ENCODE assay signal across 20 cellular contexts in the genomic region with DNA sequence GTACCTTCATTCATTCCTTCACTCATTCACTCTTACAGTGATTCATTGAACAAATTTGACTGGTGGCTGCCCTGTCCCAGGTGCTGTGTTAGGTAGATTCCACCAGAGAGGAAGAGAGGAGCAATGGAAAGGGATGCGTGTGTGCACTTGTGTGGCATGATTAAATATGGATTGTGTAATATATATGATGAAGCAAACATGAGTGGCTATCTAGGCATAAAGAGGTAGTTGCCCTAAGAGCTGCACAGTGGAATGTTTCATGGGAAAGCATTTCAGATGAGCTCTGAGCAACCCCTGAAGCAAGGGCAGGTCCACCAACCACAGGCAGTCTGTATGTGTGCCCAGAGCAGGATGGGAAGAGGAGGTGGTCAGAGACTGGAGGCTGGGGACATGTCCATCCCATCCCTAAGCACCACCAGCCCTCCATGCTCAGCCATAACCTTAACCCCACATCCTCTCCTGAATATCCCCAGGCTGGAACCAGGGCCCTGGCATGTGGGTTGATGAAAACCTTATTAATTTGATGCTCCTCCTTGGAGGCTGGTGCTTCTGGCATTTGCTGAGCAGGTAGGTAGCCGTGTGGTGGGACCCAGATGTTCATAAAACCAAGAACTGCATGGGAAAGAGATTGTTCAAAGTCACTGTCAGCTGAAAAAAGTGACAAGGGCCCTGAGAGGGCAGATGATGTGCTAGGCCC.
DNase-seq lines count a peak whose midpoint lies in the region; ATAC-seq and TF ChIP-seq lines count a peak whose summit lies in the region.
"Had no signal": no experiment of that assay in that cellular context is flagged by ENCODE, and none has a peak within 500 bp of the region (broad histone marks: within the 10 kb centered on the region; RNA-seq: fewer than 3 reads in every experiment).

No MANE protein-coding gene starts in this region.

- peaks cover 49% of the 10 kb centered on the region for H3K27me3 ChIP-seq in IMR-90 (ENCODE audit: control insufficient read depth, insufficient read depth, low read length)
- H3K27me3 ChIP-seq: neutrophil had no signal

- H3K9me3 Mint-ChIP-seq in activated naive CD4-positive, alpha-beta T cell treated with anti-CD3 and anti-CD28 coated beads, Interleukin-2, amount 50 U/mL, for 72 hours, result no peaks in the 10 kb centered on the region
- no peaks in the 10 kb centered on the region for H3K9me3 Mint-ChIP-seq in natural killer cell treated with Interleukin-12 subunit alpha and Interleukin-12 subunit beta and Interleukin-15 and Interleukin-18, amount 100 ng/mL, for 72 hours
- H3K9me3 Mint-ChIP-seq: memory B cell had no signal

- H3K27ac Mint-ChIP-seq in activated naive CD4-positive, alpha-beta T cell treated with anti-CD3 and anti-CD28 coated beads, Interleukin-2, amount 50 U/mL, for 72 hours, result no peak overlapping the region
- H3K27ac Mint-ChIP-seq in natural killer cell treated with Interleukin-12 subunit alpha and Interleukin-12 subunit beta and Interleukin-15 and Interleukin-18, amount 100 ng/mL, for 72 hours, result no peak overlapping the region
- H3K27ac Mint-ChIP-seq: memory B cell had no signal

- CTCF ChIA-PET in IMR-90 (lab: Yijun Ruan, JAX), result no interaction called here

- dilution Hi-C loops in IMR-90 (cut with HindIII; ENCODE audit: low sequenced_read_pairs, unreplicated experiment), result no loop called here

- no peaks in the 10 kb centered on the region for H3K9me1 ChIP-seq in IMR-90 (ENCODE audit: insufficient read depth, low read length)

- no peak overlapping the region for H3K14ac ChIP-seq in IMR-90 (replicated peaks; ENCODE audit: low read depth, low read length)

- H4K8ac ChIP-seq in IMR-90 (ENCODE audit: low read depth in 2 of 2, low read length in 2 of 2), result no peak overlapping the region

- no peak overlapping the region for H3K4ac ChIP-seq in IMR-90 (ENCODE audit: low read depth, low read length)

- ATAC-seq in IMR-90 (ENCODE audit: low read depth) (no peak), sciatic nerve (no peak)
- no peak for ATAC-seq in activated naive CD4-positive, alpha-beta T cell treated with anti-CD3 and anti-CD28 coated beads, Interleukin-2, amount 50 U/mL, for 72 hours
- no peak for ATAC-seq in natural killer cell treated with Interleukin-12 subunit alpha and Interleukin-12 subunit beta and Interleukin-15 and Interleukin-18, amount 100 ng/mL, for 72 hours
- ATAC-seq: HCT116, psoas muscle had no signal

- H4K5ac ChIP-seq in IMR-90 (ENCODE audit: low read depth, low read length), result no peak overlapping the region

- no peaks in the 10 kb centered on the region for H3K36me3 ChIP-seq in IMR-90 (ENCODE audit: control insufficient read depth, insufficient read depth, low read length)
- H3K36me3 ChIP-seq: neutrophil had no signal

- no peak for TF ChIP-seq CTCF in GM13976 (IDR thresholded peaks at IDR 0.05; ENCODE audit: borderline replicate concordance, control extremely low read depth, extremely low read depth, insufficient read depth, missing control alignments)
- TF ChIP-seq CTCF in IMR-90 (conservative IDR thresholded peaks at IDR 0.05; ENCODE audit: low read depth, low read length), result no peak
- no peak for TF ChIP-seq CTCF in epithelial cell of esophagus (IDR thresholded peaks at IDR 0.05; ENCODE audit: insufficient read depth, low read depth, low read length, missing control alignments)

- H3K4me3 ChIP-seq in IMR-90 (ENCODE audit: insufficient read depth, low read depth, low read length) (no peak overlapping the region), epithelial cell of esophagus (ENCODE audit: low read length) (no peak overlapping the region)
- H3K4me3 ChIP-seq: psoas muscle had no signal

- no TSS peak for BruUV-seq in IMR-90 (replicated peaks; lab: Mats Ljungman, UMichigan)

- no peak overlapping the region for H3K4me3 Mint-ChIP-seq in natural killer cell treated with Interleukin-12 subunit alpha and Interleukin-12 subunit beta and Interleukin-15 and Interleukin-18, amount 100 ng/mL, for 72 hours
- H3K4me3 Mint-ChIP-seq: memory B cell had no signal

- no peak for TF ChIP-seq RAD21 in IMR-90 (IDR thresholded peaks at IDR 0.05; ENCODE audit: low read length)

- no peaks in the 10 kb centered on the region for H3K9me3 ChIP-seq in IMR-90 (ENCODE audit: control insufficient read depth, insufficient read depth, low read length)
- H3K9me3 ChIP-seq: neutrophil, psoas muscle had no signal

- WGBS in IMR-90 (ENCODE audit: extremely low coverage in 2 of 2, insufficient read length in 1 of 2), 2 experiments, result 100% methylated on average over 1 of the region's 2 CpGs; no CpG with 5 or more reads in 1 of the 2 experiments

- no peak for TF ChIP-seq POLR2A in IMR-90 (IDR thresholded peaks at IDR 0.05; ENCODE audit: low read depth, low read length)

- POLR2A ChIA-PET in IMR-90 (lab: Charles Lee; ENCODE audit: unreplicated experiment), result no interaction called here

- in situ Hi-C loops in GM13976 (cut with MboI; ENCODE audit: low sequenced_read_pairs, unreplicated experiment), result no loop called here
- in situ Hi-C loops in IMR-90 (cut with MboI; ENCODE audit: low sequenced_read_pairs), result no loop called here

- H3K4me1 ChIP-seq in IMR-90 (ENCODE audit: control insufficient read depth, insufficient read depth, low read length), result no peaks in the 10 kb centered on the region
- H3K4me1 ChIP-seq: psoas muscle had no signal

- H3K4me1 Mint-ChIP-seq in natural killer cell treated with Interleukin-12 subunit alpha and Interleukin-12 subunit beta and Interleukin-15 and Interleukin-18, amount 100 ng/mL, for 72 hours (ENCODE audit: low read depth in 2 of 2), result no peaks in the 10 kb centered on the region

- H3K23ac ChIP-seq in IMR-90 (ENCODE audit: low read depth, low read length), result no peak overlapping the region

- intact Hi-C loops in IMR-90 (cut with micrococcal nuclease) (no loop called here), sciatic nerve (cut with DNase I) (no loop called here)

- H3K56ac ChIP-seq in IMR-90 (ENCODE audit: extremely low read depth, insufficient read depth, low read length), result no peak overlapping the region

- no peak overlapping the region for H3K18ac ChIP-seq in IMR-90 (ENCODE audit: low read depth, low read length)

- no peaks in the 10 kb centered on the region for H3K36me3 Mint-ChIP-seq in activated naive CD4-positive, alpha-beta T cell treated with anti-CD3 and anti-CD28 coated beads, Interleukin-2, amount 50 U/mL, for 72 hours
- no peaks in the 10 kb centered on the region for H3K36me3 Mint-ChIP-seq in natural killer cell treated with Interleukin-12 subunit alpha and Interleukin-12 subunit beta and Interleukin-15 and Interleukin-18, amount 100 ng/mL, for 72 hours
- H3K36me3 Mint-ChIP-seq: memory B cell had no signal

- no peak overlapping the region for H3K4me2 ChIP-seq in IMR-90 (ENCODE audit: low read depth, low read length)

- H3K79me1 ChIP-seq in IMR-90 (ENCODE audit: low read depth in 1 of 2, low read length in 2 of 2), result no peaks in the 10 kb centered on the region

- no peak overlapping the region for H2BK20ac ChIP-seq in IMR-90 (ENCODE audit: low read depth, low read length)

- H4K91ac ChIP-seq in IMR-90 (ENCODE audit: insufficient read depth, low read depth, low read length), result no peak overlapping the region

- DNase-seq in GM13976 (ENCODE audit: low spot score), result peak; percentile 13
- DNase-seq in IMR-90, result no peak
- DNase-seq in epithelial cell of esophagus (ENCODE audit: low read depth), result peak; percentile 87
- DNase-seq in sciatic nerve (ENCODE audit: low spot score), result peak; percentile 41
- DNase-seq in activated naive CD4-positive, alpha-beta T cell treated with anti-CD3 and anti-CD28 coated beads, Interleukin-2, amount 50 U/mL, for 72 hours (ENCODE audit: low spot score in 2 of 2), result no peak
- no peak for DNase-seq in natural killer cell treated with Interleukin-12 subunit alpha and Interleukin-12 subunit beta and Interleukin-15 and Interleukin-18, amount 100 ng/mL, for 72 hours (ENCODE audit: low spot score)
- no peak for DNase-seq in NCI-H2107 treated with DMSO at 0.1 percent for 48 hours (lab: John Stamatoyannopoulos, UW; ENCODE audit: unreplicated experiment)
- DNase-seq: activated naive CD4-positive, alpha-beta T cell; activated T-cell treated with anti-CD3 and anti-CD28 coated beads, Interleukin-2, amount 50 U/mL, for 1 hour; amniotic stem cell; effector memory CD4-positive, alpha-beta T cell; NCI-H2081; NCI-H345; NCI-H748 treated with DMSO at 0.1 percent for 48 hours had no signal

- H2AK9ac ChIP-seq in IMR-90 (replicated peaks; ENCODE audit: low read depth, low read length, poor library complexity), result no peak overlapping the region

- H2BK120ac ChIP-seq in IMR-90 (ENCODE audit: low read depth, low read length), result no peak overlapping the region

- H2BK15ac ChIP-seq in IMR-90 (ENCODE audit: low read depth, low read length), result no peak overlapping the region

- no peak overlapping the region for H2AFZ ChIP-seq in IMR-90 (replicated peaks; ENCODE audit: low read length, poor library complexity)

- no peaks in the 10 kb centered on the region for H4K20me1 ChIP-seq in IMR-90 (ENCODE audit: insufficient read depth, low read length)

- peaks cover 0 to 7% of the 10 kb centered on the region in 2 donors for H3K27me3 Mint-ChIP-seq in natural killer cell treated with Interleukin-12 subunit alpha and Interleukin-12 subunit beta and Interleukin-15 and Interleukin-18, amount 100 ng/mL, for 72 hours

- H2BK5ac ChIP-seq in IMR-90 (ENCODE audit: low read depth, low read length, poor library complexity, severe bottlenecking), result no peak overlapping the region

- no peak overlapping the region for H2AK5ac ChIP-seq in IMR-90 (ENCODE audit: low read depth, low read length)

- no peak overlapping the region for H3K27ac ChIP-seq in IMR-90 (ENCODE audit: insufficient read depth, low read length)
- H3K27ac ChIP-seq: C4-2B, HL-60, neutrophil, psoas muscle had no signal

- H3K9ac ChIP-seq in IMR-90 (ENCODE audit: low read depth, low read length), result no peak overlapping the region

TF ChIP-seq in IMR-90, 13 proteins besides CTCF, POLR2A, EP300 and RAD21:
- TF ChIP-seq, protein P1, sequence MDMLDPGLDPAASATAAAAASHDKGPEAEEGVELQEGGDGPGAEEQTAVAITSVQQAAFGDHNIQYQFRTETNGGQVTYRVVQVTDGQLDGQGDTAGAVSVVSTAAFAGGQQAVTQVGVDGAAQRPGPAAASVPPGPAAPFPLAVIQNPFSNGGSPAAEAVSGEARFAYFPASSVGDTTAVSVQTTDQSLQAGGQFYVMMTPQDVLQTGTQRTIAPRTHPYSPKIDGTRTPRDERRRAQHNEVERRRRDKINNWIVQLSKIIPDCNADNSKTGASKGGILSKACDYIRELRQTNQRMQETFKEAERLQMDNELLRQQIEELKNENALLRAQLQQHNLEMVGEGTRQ (IDR thresholded peaks at IDR 0.05; ENCODE audit: low read depth, low read length), result no peak
- 0 out of 2 replicates have a peak, but pooled peaks have one; percentile 34 for TF ChIP-seq CEBPB (IDR thresholded peaks at IDR 0.05; ENCODE audit: low read depth, low read length)

Comparison
In these comparisons a context has a peak if more than half of its experiments do, and no peak if none do; other contexts are left out.
1. DNase-seq: peak in GM13976 (single experiment), epithelial cell of esophagus (single experiment) and sciatic nerve (single experiment); none in IMR-90 (single experiment), activated naive CD4-positive, alpha-beta T cell treated with anti-CD3 and anti-CD28 coated beads, Interleukin-2, amount 50 U/mL, for 72 hours (0 of 2), natural killer cell treated with Interleukin-12 subunit alpha and Interleukin-12 subunit beta and Interleukin-15 and Interleukin-18, amount 100 ng/mL, for 72 hours (single experiment) and NCI-H2107 treated with DMSO at 0.1 percent for 48 hours (single experiment).